ENCODE assay signal across 11 cellular contexts in the genomic region with DNA sequence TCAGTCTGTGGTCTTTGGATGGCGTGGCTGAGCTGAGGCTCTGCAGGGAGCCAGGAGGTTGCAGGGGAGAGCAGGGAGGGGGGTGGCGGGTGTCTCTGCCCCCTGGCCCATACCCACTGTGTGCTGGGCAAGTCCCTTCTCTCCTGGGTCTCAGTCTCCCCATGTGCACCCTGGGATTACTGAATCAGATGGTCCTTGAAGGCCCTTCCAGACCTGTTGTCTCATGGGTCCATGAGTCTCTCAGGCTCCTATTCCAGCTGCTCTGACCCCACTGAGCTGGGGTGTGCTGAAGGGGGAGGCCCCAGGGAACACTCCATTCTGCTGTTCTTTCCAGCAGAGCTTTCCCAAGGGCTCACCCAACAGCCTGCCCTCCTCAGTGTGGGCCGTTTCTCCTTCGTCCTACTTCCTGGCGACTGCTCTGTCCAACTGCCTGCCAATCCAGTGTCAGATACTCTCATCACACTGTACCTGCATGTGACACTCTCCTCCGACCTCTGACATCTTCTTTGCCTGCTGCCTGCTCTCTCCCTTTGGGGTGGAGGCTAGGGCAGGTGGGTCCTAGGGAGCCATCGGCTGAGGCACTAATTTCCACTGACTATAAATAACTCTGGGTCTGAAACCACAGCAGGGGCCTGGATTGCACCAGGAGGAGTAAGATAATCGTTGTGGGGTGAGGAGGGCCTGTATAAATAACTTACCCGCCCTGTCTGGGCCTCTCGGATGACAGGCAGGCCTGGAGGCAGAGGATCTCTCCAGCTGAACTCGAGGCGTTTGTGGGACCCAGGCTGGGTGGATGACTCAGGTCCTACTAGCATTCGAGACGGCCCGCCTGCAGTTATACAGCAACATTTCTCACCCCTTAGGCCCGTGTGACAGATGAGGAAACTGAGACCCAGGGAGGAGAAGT.
DNase-seq lines count a peak whose midpoint lies in the region; ATAC-seq and TF ChIP-seq lines count a peak whose summit lies in the region.
"Had no signal": no experiment of that assay in that cellular context is flagged by ENCODE, and none has a peak within 500 bp of the region (broad histone marks: within the 10 kb centered on the region; RNA-seq: fewer than 3 reads in every experiment).

No MANE protein-coding gene starts in this region.

- WGBS in GM23248 (ENCODE audit: low coverage in 1 of 2, low lambda C conversion rate in 2 of 2, missing lambda C conversion rate in 2 of 2), 2 experiments, result 54 to 59% methylated on average over 16 of the region's 16 CpGs

- H3K27ac ChIP-seq in GM23248, result peak overlapping the region; percentile 37; the same call in 1 of the 2 replicates
- H3K27ac ChIP-seq: left lung, vagina had no signal

- H3K4me3 ChIP-seq in AG04449 (ENCODE audit: low read depth, low read length) (no peak overlapping the region), GM23248 (no peak overlapping the region)
- H3K4me3 ChIP-seq: left lung, vagina had no signal

- no peaks in the 10 kb centered on the region for H3K36me3 ChIP-seq in GM23248 (ENCODE audit: low read depth)
- H3K36me3 ChIP-seq: left lung, vagina had no signal

- H3K4me1 Mint-ChIP-seq in activated CD8-positive, alpha-beta T cell treated with anti-CD3 and anti-CD28 coated beads for 36 hours (ENCODE audit: low read depth), result peaks cover 29% of the 10 kb centered on the region
- peaks cover 16 to 19% of the 10 kb centered on the region in 2 donors for H3K4me1 Mint-ChIP-seq in immature natural killer cell

- no peak overlapping the region for H3K4me3 Mint-ChIP-seq in activated CD8-positive, alpha-beta T cell treated with anti-CD3 and anti-CD28 coated beads for 36 hours
- no peak overlapping the region for H3K4me3 Mint-ChIP-seq in immature natural killer cell

- no peak overlapping the region for H3K27ac Mint-ChIP-seq in activated CD8-positive, alpha-beta T cell treated with anti-CD3 and anti-CD28 coated beads for 36 hours
- H3K27ac Mint-ChIP-seq in immature natural killer cell, result peak overlapping the region in 4 of 6 donors; percentile 6 to 91 (median 86)

- no peaks in the 10 kb centered on the region for H4K20me1 ChIP-seq in GM23248 (ENCODE audit: insufficient read depth)

- H3K4me2 ChIP-seq in GM23248 (ENCODE audit: unreplicated experiment), result no peak overlapping the region

- H3K9me2 ChIP-seq in GM23248 (ENCODE audit: insufficient read depth), result no peaks in the 10 kb centered on the region

- H3K4me1 ChIP-seq in GM23248 (ENCODE audit: insufficient read depth), result peaks cover 28% of the 10 kb centered on the region
- H3K4me1 ChIP-seq: left lung, vagina had no signal

- CTCF ChIA-PET in AG04449 (lab: Yijun Ruan, JAX), result interaction anchor here (0.8 to 1.8 kb wide), 2 partner anchors 25 to 300 kb away, joined by 3 to 4 read pairs; no protein-coding TSS in a partner anchor
- CTCF ChIA-PET in activated CD8-positive, alpha-beta T cell treated with anti-CD3 and anti-CD28 coated beads for 36 hours (lab: Charles Lee), result interaction anchor here (1.2 kb wide), 1 partner anchor 117 kb away, joined by 4 read pairs; a partner anchor contains a TSS

- POLR2A ChIA-PET in AG04449 (lab: Yijun Ruan, JAX), result no interaction called here
- POLR2A ChIA-PET in activated CD8-positive, alpha-beta T cell treated with anti-CD3 and anti-CD28 coated beads for 36 hours (lab: Charles Lee), result no interaction called here

- no peaks in the 10 kb centered on the region for H3K9me3 ChIP-seq in GM23248 (ENCODE audit: low read depth)
- H3K9me3 ChIP-seq: left lung, vagina had no signal

- intact Hi-C loops in activated CD8-positive, alpha-beta T cell treated with anti-CD3 and anti-CD28 coated beads for 36 hours (cut with micrococcal nuclease), result no loop called here

- no peak overlapping the region for H3K9ac ChIP-seq in GM23248

- H3F3A ChIP-seq in GM23248 (ENCODE audit: insufficient read depth), result peaks cover 8% of the 10 kb centered on the region

- no peaks in the 10 kb centered on the region for H3K27me3 Mint-ChIP-seq in activated CD8-positive, alpha-beta T cell treated with anti-CD3 and anti-CD28 coated beads for 36 hours
- H3K27me3 Mint-ChIP-seq in immature natural killer cell (ENCODE audit: low read depth in 3 of 3), result peaks cover 0 to 2% (median 0%) of the 10 kb centered on the region in 3 donors

- H3K27me3 ChIP-seq in GM23248 (replicated peaks; ENCODE audit: insufficient read depth), result no peaks in the 10 kb centered on the region
- H3K27me3 ChIP-seq: left lung, vagina had no signal

- in situ Hi-C loops in GM23248 (cut with MboI) (no loop called here), GM13976 (cut with MboI; ENCODE audit: low sequenced_read_pairs, unreplicated experiment) (no loop called here)

- no peak overlapping the region for H2AFZ ChIP-seq in GM23248

- no peaks in the 10 kb centered on the region for H3K79me2 ChIP-seq in GM23248 (ENCODE audit: insufficient read depth)

- H3K36me3 Mint-ChIP-seq in activated CD8-positive, alpha-beta T cell treated with anti-CD3 and anti-CD28 coated beads for 36 hours (ENCODE audit: low read depth), result no peaks in the 10 kb centered on the region
- H3K36me3 Mint-ChIP-seq in immature natural killer cell, result no peaks in the 10 kb centered on the region

- peak; percentile 17 for ATAC-seq in activated CD8-positive, alpha-beta T cell treated with anti-CD3 and anti-CD28 coated beads for 36 hours
- no peak for ATAC-seq in GM19328 (IDR thresholded peaks at IDR 0.05; ENCODE audit: unreplicated experiment)
- no peak for ATAC-seq in HG03045 (IDR thresholded peaks at IDR 0.05; ENCODE audit: unreplicated experiment)

- DNase-seq in AG04449 (ENCODE audit: low read depth, low spot score) (peak; percentile 71), GM23248 (peak; percentile 77), immature natural killer cell (no peak), GM13976 (ENCODE audit: low spot score) (no peak), NCI-H345 (lab: John Stamatoyannopoulos, UW) (no peak)
- DNase-seq in activated CD8-positive, alpha-beta T cell treated with anti-CD3 and anti-CD28 coated beads for 36 hours, result peak; percentile 42
- DNase-seq: NCI-H187 had no signal

- TF ChIP-seq CTCF in AG04449 (IDR thresholded peaks at IDR 0.05; ENCODE audit: insufficient read depth, low read length, missing control alignments) (no peak), GM13976 (IDR thresholded peaks at IDR 0.05; ENCODE audit: borderline replicate concordance, control extremely low read depth, extremely low read depth, insufficient read depth, missing control alignments) (no peak)
- TF ChIP-seq CTCF in activated CD8-positive, alpha-beta T cell treated with anti-CD3 and anti-CD28 coated beads for 36 hours (IDR thresholded peaks at IDR 0.05), result no peak

- H3K9me3 Mint-ChIP-seq in activated CD8-positive, alpha-beta T cell treated with anti-CD3 and anti-CD28 coated beads for 36 hours, result no peaks in the 10 kb centered on the region
- no peaks in the 10 kb centered on the region for H3K9me3 Mint-ChIP-seq in immature natural killer cell

Comparison
In these comparisons a context has a peak if more than half of its experiments do, and no peak if none do; other contexts are left out.
1. DNase-seq: peak in AG04449 (single experiment), GM23248 (single experiment) and activated CD8-positive, alpha-beta T cell treated with anti-CD3 and anti-CD28 coated beads for 36 hours (single experiment); none in immature natural killer cell (0 of 3), GM13976 (single experiment) and NCI-H345 (single experiment).